Comparison of ENCODE assay signal across 16 cellular contexts in genomic region chr11:8291421-8292350, GRCh38. TPM values are rescaled to one million over a fixed set of nuclear protein-coding genes. Genes with fewer than 3 reads are reported as not detected.
"Had no signal": no experiment of that assay in that cellular context is flagged by ENCODE, and none has a peak within 500 bp of the region (broad histone marks: within the 10 kb centered on the region; RNA-seq: fewer than 3 reads in every experiment).

No MANE protein-coding gene starts in this region.

- H3K4me1 Mint-ChIP-seq: activated naive CD4-positive, alpha-beta T cell treated with anti-CD3 and anti-CD28 coated beads, Interleukin-2, amount 50 U/mL, for 24 hours; activated T-helper 17 cell treated with anti-CD3 and anti-CD28 coated beads, Interleukin-2, amount 50 U/mL, for 72 hours; naive B cell; stimulated activated memory B cell treated with anti-CD40 and anti-IgM and Interleukin-4, amounts not matched to agents 10 μg/mL and 1 μg/mL and 100 μg/mL, for 72 hours had no signal

- H3K27me3 ChIP-seq: gastrocnemius medialis had no signal

- H3K9me3 ChIP-seq: gastrocnemius medialis had no signal

- H3K27ac ChIP-seq: epithelial cell of prostate, gastrocnemius medialis had no signal

- DNase-seq: activated CD4-positive, alpha-beta T cell treated with anti-CD3 and anti-CD28 coated beads, Interleukin-2, amount 50 U/mL, for 4 hours; central memory CD4-positive, alpha-beta T cell; cortex of kidney; effector memory CD4-positive, alpha-beta T cell; gastrocnemius medialis; kidney; left ventricle myocardium superior; naive B cell; small intestine; trophoblast cell had no signal

- H3K27ac Mint-ChIP-seq: activated naive CD4-positive, alpha-beta T cell treated with anti-CD3 and anti-CD28 coated beads, Interleukin-2, amount 50 U/mL, for 24 hours; activated T-helper 17 cell treated with anti-CD3 and anti-CD28 coated beads, Interleukin-2, amount 50 U/mL, for 72 hours; stimulated activated memory B cell treated with anti-CD40 and anti-IgM and Interleukin-4, amounts not matched to agents 10 μg/mL and 1 μg/mL and 100 μg/mL, for 72 hours had no signal

- H3K36me3 Mint-ChIP-seq: activated naive CD4-positive, alpha-beta T cell treated with anti-CD3 and anti-CD28 coated beads, Interleukin-2, amount 50 U/mL, for 24 hours; naive B cell; stimulated activated memory B cell treated with anti-CD40 and anti-IgM and Interleukin-4, amounts not matched to agents 10 μg/mL and 1 μg/mL and 100 μg/mL, for 72 hours had no signal

- H3K27me3 Mint-ChIP-seq: activated naive CD4-positive, alpha-beta T cell treated with anti-CD3 and anti-CD28 coated beads, Interleukin-2, amount 50 U/mL, for 24 hours had no signal

- ATAC-seq: activated T-helper 17 cell treated with anti-CD3 and anti-CD28 coated beads, Interleukin-2, amount 50 U/mL, for 72 hours; gastrocnemius medialis; left ventricle myocardium superior; stimulated activated memory B cell treated with anti-CD40 and anti-IgM and Interleukin-4, amounts not matched to agents 10 μg/mL and 1 μg/mL and 100 μg/mL, for 72 hours had no signal

- H3K36me3 ChIP-seq: gastrocnemius medialis had no signal

- H3K4me3 Mint-ChIP-seq: activated naive CD4-positive, alpha-beta T cell treated with anti-CD3 and anti-CD28 coated beads, Interleukin-2, amount 50 U/mL, for 24 hours; activated T-helper 17 cell treated with anti-CD3 and anti-CD28 coated beads, Interleukin-2, amount 50 U/mL, for 72 hours; stimulated activated memory B cell treated with anti-CD40 and anti-IgM and Interleukin-4, amounts not matched to agents 10 μg/mL and 1 μg/mL and 100 μg/mL, for 72 hours had no signal

- H3K9me3 Mint-ChIP-seq: activated naive CD4-positive, alpha-beta T cell treated with anti-CD3 and anti-CD28 coated beads, Interleukin-2, amount 50 U/mL, for 24 hours; activated T-helper 17 cell treated with anti-CD3 and anti-CD28 coated beads, Interleukin-2, amount 50 U/mL, for 72 hours; naive B cell; stimulated activated memory B cell treated with anti-CD40 and anti-IgM and Interleukin-4, amounts not matched to agents 10 μg/mL and 1 μg/mL and 100 μg/mL, for 72 hours had no signal

- H3K4me1 ChIP-seq: gastrocnemius medialis had no signal

- H3K4me3 ChIP-seq: gastrocnemius medialis had no signal

RNA-seq across cellular contexts. Expression of gene LMO1, which starts 28.0 kb away (rescaled TPM):
- total RNA-seq: activated T-helper 17 cell treated with anti-CD3 and anti-CD28 coated beads, Interleukin-2, amount 50 U/mL, for 72 hours; kidney; omental fat pad; T-helper 2 cell treated with Interferon-gamma antibody and Interleukin-4, amounts not matched to agents 100 ng/mL and 5 ng/mL, for 36 hours had no signal
- polyA plus RNA-seq: small intestine had no signal
